ENCODE assay signal across 8 cellular contexts in the genomic region with DNA sequence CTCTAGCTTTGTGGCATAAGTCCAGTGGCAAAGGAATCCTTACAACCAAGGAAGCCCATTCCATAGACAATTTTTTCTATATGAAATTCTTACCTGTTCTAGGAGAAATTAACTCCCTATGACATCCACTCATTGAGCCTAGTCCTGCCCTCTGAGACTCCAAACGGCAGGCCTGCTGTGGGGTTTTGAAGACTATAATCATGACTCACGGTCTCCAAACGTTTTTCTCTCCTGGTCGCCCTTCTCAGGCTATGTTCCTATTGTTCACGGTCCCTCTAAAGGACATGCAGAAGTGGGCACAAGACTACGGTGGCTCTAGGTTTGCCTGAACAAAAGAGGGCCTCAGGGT. TPM values are rescaled to one million over a fixed set of nuclear protein-coding genes. Genes with fewer than 3 reads are reported as not detected.
A peak's percentile ranks its signal among the peaks of the same experiment; 100 is the strongest.
DNase-seq lines count a peak whose midpoint lies in the region; ATAC-seq and TF ChIP-seq lines count a peak whose summit lies in the region.

No MANE protein-coding gene starts in this region.

- H3K27me3 ChIP-seq in skeletal muscle satellite cell (ENCODE audit: control insufficient read depth, insufficient read depth, low read length), result no peaks in the 10 kb centered on the region

- H3K9me3 ChIP-seq in SK-N-MC (ENCODE audit: low read depth, low read length) (no peaks in the 10 kb centered on the region), skeletal muscle satellite cell (replicated peaks; ENCODE audit: low read length) (no peaks in the 10 kb centered on the region)

- H3K36me3 ChIP-seq in SK-N-MC (ENCODE audit: insufficient read depth, low read length) (peaks cover 42% of the 10 kb centered on the region), skeletal muscle satellite cell (ENCODE audit: insufficient read depth, low read length) (peaks cover 40% of the 10 kb centered on the region)

- H3K4me2 ChIP-seq in skeletal muscle satellite cell (ENCODE audit: low read length), result peak overlapping the region; percentile 88

- H3K9ac ChIP-seq in SK-N-MC (ENCODE audit: insufficient read length) (peak overlapping the region; percentile 89), skeletal muscle satellite cell (ENCODE audit: low read depth, low read length) (peak overlapping the region; percentile 94)

- H3K27ac ChIP-seq in SK-N-MC, result no peak overlapping the region

- peaks cover 7% of the 10 kb centered on the region for H3K4me1 ChIP-seq in skeletal muscle satellite cell (ENCODE audit: control insufficient read depth, insufficient read depth, low read length)

- DNase-seq in SK-N-MC (ENCODE audit: low read depth, low spot score) (no peak), fibroblast of the aortic adventitia (ENCODE audit: low read depth) (no peak), NCI-H82 (lab: John Stamatoyannopoulos, UW) (no peak), SHP77 treated with DMSO at 0.1 percent for 48 hours (lab: John Stamatoyannopoulos, UW) (no peak), NCI-H1694 treated with DMSO at 0.1 percent for 48 hours (lab: John Stamatoyannopoulos, UW) (no peak)

- ATAC-seq in GM21723 (IDR thresholded peaks at IDR 0.05; ENCODE audit: unreplicated experiment), result peak; percentile 1
- no peak for ATAC-seq in HG02981 (IDR thresholded peaks at IDR 0.05; ENCODE audit: unreplicated experiment)

- no peak for TF ChIP-seq CTCF in fibroblast of the aortic adventitia (IDR thresholded peaks at IDR 0.05; ENCODE audit: insufficient read depth, low read length)

- H3K4me3 ChIP-seq in SK-N-MC (peak overlapping the region; percentile 100), fibroblast of the aortic adventitia (ENCODE audit: low read depth, low read length) (peak overlapping the region; percentile 94), skeletal muscle satellite cell (ENCODE audit: low read length) (peak overlapping the region; percentile 92)

RNA-seq across cellular contexts. Expression of gene EXOSC3, which starts 0.6 kb away (rescaled TPM):
- total RNA-seq in fibroblast of the aortic adventitia (ENCODE audit: low replicate concordance), result 92.3 and 109 TPM in 2 replicates
- 33.6 and 39.3 TPM in 2 replicates for total RNA-seq in skeletal muscle satellite cell (2012; rRNA removed)

RNA-seq across cellular contexts. Expression of gene DCAF10, which starts 16.3 kb away (rescaled TPM):
- 24.5 and 46.1 TPM in 2 replicates for total RNA-seq in fibroblast of the aortic adventitia (ENCODE audit: low replicate concordance)
- total RNA-seq in skeletal muscle satellite cell (2012; rRNA removed), result 15.2 and 15.5 TPM in 2 replicates

RNA-seq across cellular contexts. Expression of gene TRMT10B, which starts 30.7 kb away (rescaled TPM):
- total RNA-seq in fibroblast of the aortic adventitia (ENCODE audit: low replicate concordance), result 1.3 and 2.4 TPM in 2 replicates
- total RNA-seq in skeletal muscle satellite cell (2012; rRNA removed), result 0.66 and 1.8 TPM in 2 replicates
